ENCODE assay signal across 27 cellular contexts in the genomic region with DNA sequence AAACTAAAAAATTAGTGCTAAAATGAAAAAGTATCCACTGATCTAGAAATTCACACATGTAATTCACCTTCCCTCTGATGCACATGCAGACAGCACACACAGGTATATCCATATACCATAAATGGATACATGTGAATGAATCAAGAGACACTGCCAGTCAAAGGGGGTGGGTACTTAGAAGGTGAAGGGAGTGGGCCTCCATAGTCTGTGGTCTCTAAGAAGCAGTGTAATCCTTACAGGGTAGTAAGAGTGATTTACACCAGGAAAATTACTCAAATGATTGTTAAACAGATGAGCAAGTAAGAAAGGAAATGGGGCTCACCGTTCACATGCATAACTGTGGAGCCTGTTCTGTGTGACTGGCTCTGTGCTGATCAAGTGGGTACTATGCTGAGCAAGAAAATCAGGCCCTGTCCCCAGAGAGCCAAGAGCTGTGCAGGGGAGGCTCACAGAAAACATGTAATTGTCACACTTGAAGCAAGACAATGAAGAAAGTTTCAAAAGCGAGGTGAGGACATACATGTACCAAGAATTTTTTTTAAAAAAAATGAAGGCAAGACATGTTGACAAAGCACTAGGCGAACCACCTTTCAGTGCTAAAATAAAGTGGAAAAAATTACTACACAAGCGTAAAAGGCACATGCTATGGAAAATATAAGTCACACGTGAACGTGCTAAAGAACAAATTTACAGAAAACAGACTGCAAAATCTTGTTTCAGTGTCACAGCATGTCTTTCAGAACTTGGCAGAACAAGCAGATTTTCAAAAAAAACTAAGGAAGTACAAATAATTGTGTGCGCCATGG. TPM values are rescaled to one million over a fixed set of nuclear protein-coding genes. Genes with fewer than 3 reads are reported as not detected.
DNase-seq lines count a peak whose midpoint lies in the region; ATAC-seq, FAIRE-seq and TF ChIP-seq lines count a peak whose summit lies in the region.
"Had no signal": no experiment of that assay in that cellular context is flagged by ENCODE, and none has a peak within 500 bp of the region (broad histone marks: within the 10 kb centered on the region; RNA-seq: fewer than 3 reads in every experiment).

No MANE protein-coding gene starts in this region.

- in situ Hi-C loops in GM12878 (cut with MboI), result no loop called here

- H3K4me3 Mint-ChIP-seq in activated CD4-positive, alpha-beta T cell treated with anti-CD3 and anti-CD28 coated beads, Interleukin-2, amount 10 ng/mL, durations not matched to agents 24 days and 14 days, result no peak overlapping the region

- H3K27ac ChIP-seq in left ventricle myocardium inferior (replicated peaks) (peak overlapping the region; percentile 72), GM12878 (ENCODE audit: control insufficient read depth, insufficient read depth) (no peak overlapping the region)
- H3K27ac ChIP-seq: BLaER1, RWPE1 had no signal

- no peaks in the 10 kb centered on the region for H3K79me2 ChIP-seq in GM12878 (ENCODE audit: control insufficient read depth, insufficient read depth, low read length)

- TF ChIP-seq CTCF in left ventricle myocardium inferior (IDR thresholded peaks at IDR 0.05; ENCODE audit: borderline replicate concordance), result no peak
- TF ChIP-seq CTCF in GM12878 (IDR thresholded peaks at IDR 0.05 in 2 of 3, conservative IDR thresholded peaks at IDR 0.05 in 1 of 3; ENCODE audit: control insufficient read depth in 2 of 3, extremely low read depth in 1 of 3, insufficient read depth in 1 of 3, low read depth in 3 of 3, low read length in 3 of 3), result no peak

- TF ChIP-seq POLR2A in GM12878 (IDR thresholded peaks at IDR 0.05; ENCODE audit: low read depth, low read length), result no peak

- H4K20me1 ChIP-seq in GM12878 (ENCODE audit: control insufficient read depth, insufficient read depth), result no peaks in the 10 kb centered on the region
- H4K20me1 ChIP-seq: BLaER1 had no signal

- SMC1A ChIA-PET in GM12878 (lab: Charles Lee; ENCODE audit: uncharacterized antibody, unreplicated experiment), result interaction anchor here (2.1 kb wide), 1 partner anchor 74 kb away, joined by 5 read pairs; no protein-coding TSS in a partner anchor

- no peaks in the 10 kb centered on the region for H3K27me3 Mint-ChIP-seq in activated CD4-positive, alpha-beta T cell treated with anti-CD3 and anti-CD28 coated beads, Interleukin-2, amount 10 ng/mL, durations not matched to agents 24 days and 14 days
- H3K27me3 Mint-ChIP-seq: CD4-positive, CD25-positive, alpha-beta regulatory T cell had no signal

- peak overlapping the region; percentile 25 for H3K27ac Mint-ChIP-seq in activated CD4-positive, alpha-beta T cell treated with anti-CD3 and anti-CD28 coated beads, Interleukin-2, amount 10 ng/mL, durations not matched to agents 24 days and 14 days

- intact Hi-C loops in activated CD4-positive, alpha-beta T cell treated with anti-CD3 and anti-CD28 coated beads, Interleukin-2, amount 10 ng/mL, durations not matched to agents 24 days and 14 days (cut with micrococcal nuclease), result no loop called here
- intact Hi-C loops in left ventricle myocardium inferior (cut with micrococcal nuclease), result no loop called here
- intact Hi-C loops in Right ventricle myocardium inferior (cut with DNase I), result no loop called here
- intact Hi-C loops in GM12878 (cut with micrococcal nuclease; ENCODE audit: unreplicated experiment), result no loop called here

- no peaks in the 10 kb centered on the region for H3K4me1 Mint-ChIP-seq in activated CD4-positive, alpha-beta T cell treated with anti-CD3 and anti-CD28 coated beads, Interleukin-2, amount 10 ng/mL, durations not matched to agents 24 days and 14 days

- TF ChIP-seq EP300 in GM12878 (IDR thresholded peaks at IDR 0.05; ENCODE audit: borderline replicate concordance in 1 of 2, control insufficient read depth in 1 of 2, low read depth in 2 of 2, low read length in 2 of 2), result no peak

- H3K27me3 ChIP-seq in left ventricle myocardium inferior (ENCODE audit: low read depth) (no peaks in the 10 kb centered on the region), GM12878 (replicated peaks in 1 of 2; ENCODE audit: control insufficient read depth in 2 of 2, insufficient read depth in 2 of 2, low read length in 1 of 2) (no peaks in the 10 kb centered on the region)
- H3K27me3 ChIP-seq: BLaER1 had no signal

- H3K4me1 ChIP-seq in left ventricle myocardium inferior, result no peaks in the 10 kb centered on the region
- H3K4me1 ChIP-seq in GM12878 (ENCODE audit: control insufficient read depth, insufficient read depth, low read length), result no peaks in the 10 kb centered on the region

- 33% methylated on average over 7 of the region's 7 CpGs for WGBS in GM12878 (ENCODE audit: insufficient coverage, insufficient replicate concordance, low lambda C conversion rate, missing lambda C conversion rate)

- peaks cover 4% of the 10 kb centered on the region for H3K9me3 ChIP-seq in left ventricle myocardium inferior (replicated peaks)
- H3K9me3 ChIP-seq in GM12878 (replicated peaks; ENCODE audit: control insufficient read depth, insufficient read depth, low read length), result no peaks in the 10 kb centered on the region; the same call in 2 of the 3 replicates

- CTCF ChIA-PET in GM12878 (lab: Yijun Ruan, JAX), result no interaction called here

- ATAC-seq in Right ventricle myocardium inferior (no peak), GM12878 (peak; percentile 29; the same call in 1 of the 3 replicates), HG03108 (IDR thresholded peaks at IDR 0.05; ENCODE audit: unreplicated experiment) (no peak)
- peak; percentile 52 for ATAC-seq in stimulated activated naive CD8-positive, alpha-beta T cell treated with anti-CD3 and anti-CD28 coated beads, Interleukin-15, Interleukin-2, amounts not matched to agents 100 U/mL and 50 U/mL, for 24 hours
- ATAC-seq: K562, Panc1 had no signal

- no peak for DNase-seq in activated CD4-positive, alpha-beta T cell treated with anti-CD3 and anti-CD28 coated beads, Interleukin-2, amount 10 ng/mL, durations not matched to agents 24 days and 14 days
- no peak for DNase-seq in activated CD4-positive, alpha-beta T cell treated with anti-CD3 and anti-CD28 coated beads, Interleukin-2, amount 50 U/mL, for 4 hours
- no peak for DNase-seq in left ventricle myocardium inferior
- no peak for DNase-seq in Right ventricle myocardium inferior (ENCODE audit: missing footprints)
- no peak for DNase-seq in GM12878 (ENCODE audit: low read depth, low spot score)
- no peak for DNase-seq in stimulated activated naive CD8-positive, alpha-beta T cell treated with anti-CD3 and anti-CD28 coated beads, Interleukin-15, Interleukin-2, amounts not matched to agents 100 U/mL and 50 U/mL, for 24 hours
- no peak for DNase-seq in NCI-H2107 treated with DMSO at 0.1 percent for 48 hours (lab: John Stamatoyannopoulos, UW; ENCODE audit: unreplicated experiment)
- DNase-seq: Kasumi-1, MV-4-11, NCI-H1105, NCI-H146, NCI-H1930, NCI-H2107, NCI-H446, NCI-H524 treated with DMSO at 0.1 percent for 48 hours, NCI-H82, SHP77 treated with DMSO at 0.1 percent for 48 hours had no signal

- no peak for FAIRE-seq in GM12878 (lab: Jason Lieb, UNC)
- FAIRE-seq: D721Med, H54, HTR-8/SVneo, K562 had no signal

- H3K36me3 Mint-ChIP-seq in activated CD4-positive, alpha-beta T cell treated with anti-CD3 and anti-CD28 coated beads, Interleukin-2, amount 10 ng/mL, durations not matched to agents 24 days and 14 days (ENCODE audit: low read depth), result no peaks in the 10 kb centered on the region
- H3K36me3 Mint-ChIP-seq: CD4-positive, CD25-positive, alpha-beta regulatory T cell had no signal

- H2AFZ ChIP-seq in GM12878 (ENCODE audit: control insufficient read depth, low read depth, low read length), result no peak overlapping the region

- H3K4me2 ChIP-seq in GM12878 (ENCODE audit: control insufficient read depth, insufficient read depth), result no peak overlapping the region
- H3K4me2 ChIP-seq: BLaER1 had no signal

- RAD21 ChIA-PET in GM12878 (lab: Charles Lee; ENCODE audit: unreplicated experiment), result no interaction called here

- H3K9ac ChIP-seq in GM12878 (ENCODE audit: control insufficient read depth, insufficient read depth, low read length), result no peak overlapping the region
- H3K9ac ChIP-seq: BLaER1 had no signal

- no peak overlapping the region for H3K4me3 ChIP-seq in left ventricle myocardium inferior
- H3K4me3 ChIP-seq in GM12878, result no peak overlapping the region
- H3K4me3 ChIP-seq: BLaER1, K562 had no signal

- no TSS peak for BruUV-seq in GM12878 (replicated peaks; lab: Mats Ljungman, UMichigan)

- H3K36me3 ChIP-seq in left ventricle myocardium inferior (no peaks in the 10 kb centered on the region), GM12878 (ENCODE audit: control insufficient read depth in 2 of 2, insufficient read depth in 2 of 2, low read length in 1 of 2) (no peaks in the 10 kb centered on the region)
- H3K36me3 ChIP-seq: BLaER1 had no signal

- no peak for TF ChIP-seq RAD21 in GM12878 (IDR thresholded peaks at IDR 0.05; ENCODE audit: insufficient read depth, low read depth, low read length)

- POLR2A ChIA-PET in GM12878 (lab: Charles Lee), result no interaction called here

- H3K9me3 Mint-ChIP-seq in activated CD4-positive, alpha-beta T cell treated with anti-CD3 and anti-CD28 coated beads, Interleukin-2, amount 10 ng/mL, durations not matched to agents 24 days and 14 days, result no peaks in the 10 kb centered on the region
- H3K9me3 Mint-ChIP-seq: CD4-positive, CD25-positive, alpha-beta regulatory T cell had no signal

RNA-seq across cellular contexts. Expression of a gene that starts 2.4 kb away (rescaled TPM):
- total RNA-seq in activated CD4-positive, alpha-beta T cell treated with anti-CD3 and anti-CD28 coated beads, Interleukin-2, amount 10 ng/mL, durations not matched to agents 24 days and 14 days, result 0.21 TPM in 1 of 2 replicates, not detected in the other
- 0.58 TPM for total RNA-seq in left ventricle myocardium inferior
- total RNA-seq in Right ventricle myocardium inferior, result 0.41 TPM
- 1.4 and 2.1 TPM in 2 replicates for total RNA-seq in GM12878 (2013; cell fraction: nucleolus; rRNA removed)
- total RNA-seq in GM12878 (2014; rRNA removed), result 0.33 and 0.56 TPM in 2 replicates
- 0.13 and 0.14 TPM in 2 replicates for total RNA-seq in GM12878 (2014; rRNA removed; fragmentation: Illumina TruSeq; extraction: Trizol)
- total RNA-seq in GM12878 (2021), result not detected in 2 replicates
- not detected for polyA plus RNA-seq in GM12878 (2011; ENCODE audit: low read depth)
- 3.4 and 4.1 TPM in 2 replicates for polyA plus RNA-seq in GM12878 (2011; rRNA removed)
- polyA plus RNA-seq in GM12878 (2011; cell fraction: cytosol; rRNA removed), result 2.0 and 2.7 TPM in 2 replicates
- polyA plus RNA-seq in GM12878 (2011; cell fraction: nucleus; rRNA removed), result 2.9 and 4.3 TPM in 2 replicates
- not detected in 2 replicates for polyA plus RNA-seq in GM12878 (2012)
- 0.19 and 0.43 TPM in 2 replicates for polyA plus RNA-seq in GM12878 (2014; fragmentation: Illumina TruSeq; extraction: Trizol)
- polyA plus RNA-seq in GM12878 (2014; fragmentation: Nextera tagmentation; extraction: Ambion mirVana), result under 1 TPM; 0.31 to 0.39 TPM
- polyA plus RNA-seq in GM12878 (2014; rRNA removed), result 0.06 and 0.22 TPM in 2 replicates
- polyA plus RNA-seq in GM12878 (2016; fragmentation: Nextera tagmentation; extraction: Ambion mirVana), result under 1 TPM in 1 of 2 experiments, not detected in 1; 0.15 TPM
- 2.6 and 2.9 TPM in 2 replicates for polyA minus RNA-seq in GM12878 (2011; rRNA and poly(A)+ RNA removed)
- polyA minus RNA-seq in GM12878 (2011; cell fraction: cytosol; rRNA and poly(A)+ RNA removed), result not detected in 2 replicates
- polyA minus RNA-seq in GM12878 (2011; cell fraction: nucleus; rRNA and poly(A)+ RNA removed), result 1.3 and 2.3 TPM in 2 replicates
- total RNA-seq: CD4-positive, CD25-positive, alpha-beta regulatory T cell; M059J had no signal

RNA-seq across cellular contexts. Expression of a gene that starts 40.3 kb away (rescaled TPM):
- total RNA-seq in activated CD4-positive, alpha-beta T cell treated with anti-CD3 and anti-CD28 coated beads, Interleukin-2, amount 10 ng/mL, durations not matched to agents 24 days and 14 days, result 26.7 and 28.0 TPM in 2 replicates
- total RNA-seq in left ventricle myocardium inferior (15.9 TPM), Right ventricle myocardium inferior (14.7 TPM), GM12878 (2014; rRNA removed) (19.6 and 24.0 TPM in 2 replicates), GM12878 (2014; rRNA removed; fragmentation: Illumina TruSeq; extraction: Trizol) (26.8 and 27.4 TPM in 2 replicates), GM12878 (2021) (20.3 and 24.8 TPM in 2 replicates)
- 92.1 and 95.1 TPM in 2 replicates for total RNA-seq in GM12878 (2013; cell fraction: nucleolus; rRNA removed)
- polyA plus RNA-seq in GM12878 (2011; ENCODE audit: low read depth), result 8.8 TPM
- polyA plus RNA-seq in GM12878 (2011; rRNA removed) (39.7 and 69.5 TPM in 2 replicates), GM12878 (2014; fragmentation: Illumina TruSeq; extraction: Trizol) (21.8 and 32.2 TPM in 2 replicates), GM12878 (2014; fragmentation: Nextera tagmentation; extraction: Ambion mirVana) (10 to 100 TPM in 1 of 2 experiments, 1 to 10 TPM in 1; 9.2 to 16.4 TPM), GM12878 (2014; rRNA removed) (14.8 and 17.1 TPM in 2 replicates), GM12878 (2016; fragmentation: Nextera tagmentation; extraction: Ambion mirVana) (10 to 100 TPM; 24.6 to 26.0 TPM)
- polyA plus RNA-seq in GM12878 (2011; cell fraction: cytosol; rRNA removed), result 10.8 and 11.9 TPM in 2 replicates
- 53.4 and 65.6 TPM in 2 replicates for polyA plus RNA-seq in GM12878 (2011; cell fraction: nucleus; rRNA removed)
- polyA plus RNA-seq in GM12878 (2012), result 16.1 and 21.7 TPM in 2 replicates
- polyA minus RNA-seq in GM12878 (2011; rRNA and poly(A)+ RNA removed), result 20.1 and 25.2 TPM in 2 replicates
- 8.0 and 10.0 TPM in 2 replicates for polyA minus RNA-seq in GM12878 (2011; cell fraction: cytosol; rRNA and poly(A)+ RNA removed)
- polyA minus RNA-seq in GM12878 (2011; cell fraction: nucleus; rRNA and poly(A)+ RNA removed), result 17.4 and 22.6 TPM in 2 replicates

Comparison
In these comparisons a context has a peak if more than half of its experiments do, and no peak if none do; other contexts are left out.
1. ATAC-seq: peak in GM12878 (single experiment) and stimulated activated naive CD8-positive, alpha-beta T cell treated with anti-CD3 and anti-CD28 coated beads, Interleukin-15, Interleukin-2, amounts not matched to agents 100 U/mL and 50 U/mL, for 24 hours (single experiment); none in Right ventricle myocardium inferior (single experiment) and HG03108 (single experiment).